9 cellular contexts compared by ENCODE assay signal in the genomic region with DNA sequence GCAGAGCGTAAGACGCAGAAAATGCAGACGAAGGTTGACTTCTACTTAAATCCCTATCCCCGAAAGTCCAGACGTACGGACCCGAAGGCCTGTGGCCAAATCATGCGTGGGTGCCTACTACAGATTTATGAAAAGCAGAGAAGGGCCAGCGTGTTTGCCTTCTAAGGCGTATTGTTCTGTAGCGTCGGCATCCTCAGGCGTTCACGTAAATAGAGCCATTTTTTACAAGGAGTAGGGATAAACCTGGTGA. TPM values are rescaled to one million over a fixed set of nuclear protein-coding genes. Genes with fewer than 3 reads are reported as not detected.
A peak's percentile ranks its signal among the peaks of the same experiment; 100 is the strongest.
DNase-seq lines count a peak whose midpoint lies in the region; ATAC-seq, FAIRE-seq and TF ChIP-seq lines count a peak whose summit lies in the region.
"Had no signal": no experiment of that assay in that cellular context is flagged by ENCODE, and none has a peak within 500 bp of the region (broad histone marks: within the 10 kb centered on the region; RNA-seq: fewer than 3 reads in every experiment).

No MANE protein-coding gene starts in this region.

- H3K27ac Mint-ChIP-seq in IgD-negative memory B cell (no peak overlapping the region), nephron progenitor cell (no peak overlapping the region)

- peaks cover 0 to 4% (median 0%) of the 10 kb centered on the region in 3 donors for H3K9me3 Mint-ChIP-seq in IgD-negative memory B cell
- no peaks in the 10 kb centered on the region for H3K9me3 Mint-ChIP-seq in nephron progenitor cell

- H3K4me3 Mint-ChIP-seq in IgD-negative memory B cell (peak overlapping the region; percentile 75 to 91 (median 81)), nephron progenitor cell (peak overlapping the region; percentile 75)

- DNase-seq in AG04450 (ENCODE audit: low read depth, low spot score): no peak
- no peak for DNase-seq in epithelial cell of proximal tubule (ENCODE audit: low read depth)
- DNase-seq in nephron progenitor cell: no peak
- no peak for DNase-seq in NCI-H510A (lab: John Stamatoyannopoulos, UW)
- DNase-seq in 8988T: no peak
- DNase-seq in HTR-8/SVneo (ENCODE audit: insufficient read length, low spot score): no peak
- DNase-seq: NCI-H1930 had no signal

- peaks cover 12% of the 10 kb centered on the region for H3K27me3 ChIP-seq in AG04450 (ENCODE audit: control insufficient read depth, insufficient read depth, low read length)

- CTCF ChIA-PET in AG04450 (lab: Charles Lee): no interaction called here

- H3K4me3 ChIP-seq in AG04450 (ENCODE audit: low read depth, low read length): peak overlapping the region; percentile 59; the same call in 1 of the 2 replicates
- peak overlapping the region; percentile 63 for H3K4me3 ChIP-seq in epithelial cell of proximal tubule (ENCODE audit: low read depth, low read length)

- H3K27ac ChIP-seq in AG04450 (ENCODE audit: low read depth, low read length): no peak overlapping the region

- no peak for FAIRE-seq in HTR-8/SVneo (lab: Jason Lieb, UNC)

- H3K4me1 Mint-ChIP-seq in IgD-negative memory B cell: peaks cover 7 to 22% (median 22%) of the 10 kb centered on the region in 3 donors
- peaks cover 23% of the 10 kb centered on the region for H3K4me1 Mint-ChIP-seq in nephron progenitor cell

- H3K27me3 Mint-ChIP-seq in IgD-negative memory B cell (peaks cover 39% of the 10 kb centered on the region), nephron progenitor cell (ENCODE audit: low read depth, poor library complexity) (peaks cover 55% of the 10 kb centered on the region)

- POLR2A ChIA-PET in AG04450 (lab: Yijun Ruan, JAX): no interaction called here

- H3K36me3 Mint-ChIP-seq in IgD-negative memory B cell (no peaks in the 10 kb centered on the region), nephron progenitor cell (ENCODE audit: low read depth) (no peaks in the 10 kb centered on the region)

- ATAC-seq in GM18520 (IDR thresholded peaks at IDR 0.05; ENCODE audit: unreplicated experiment): no peak

- TF ChIP-seq CTCF in AG04450 (IDR thresholded peaks at IDR 0.05; ENCODE audit: low read depth, low read length) (no peak), epithelial cell of proximal tubule (conservative IDR thresholded peaks at IDR 0.05; ENCODE audit: low read depth, low read length) (no peak), nephron progenitor cell (IDR thresholded peaks at IDR 0.05) (no peak)

- H3K9me3 ChIP-seq in AG04450 (ENCODE audit: control insufficient read depth, insufficient read depth, low read length): no peaks in the 10 kb centered on the region

RNA-seq across cellular contexts. Expression of a gene that starts 0.2 kb away (rescaled TPM):
- polyA plus RNA-seq in AG04450 (2011; rRNA removed) (0.07 and 0.09 TPM in 2 replicates), IgD-negative memory B cell (not detected)
- polyA minus RNA-seq in AG04450 (2011; rRNA and poly(A)+ RNA removed): 0.48 TPM in 1 of 2 replicates, not detected in the other
- 1.4 and 1.5 TPM in 2 replicates for total RNA-seq in epithelial cell of proximal tubule

RNA-seq across cellular contexts. Expression of a gene that starts 40.8 kb away (rescaled TPM):
- polyA plus RNA-seq in AG04450 (2011; rRNA removed): 35.1 and 51.6 TPM in 2 replicates
- polyA minus RNA-seq in AG04450 (2011; rRNA and poly(A)+ RNA removed): 33.2 and 53.6 TPM in 2 replicates
- 7.3 TPM for polyA plus RNA-seq in IgD-negative memory B cell
- 3.6 and 10.9 TPM in 2 replicates for total RNA-seq in epithelial cell of proximal tubule
